8 cellular contexts compared by ENCODE assay signal in the genomic region with DNA sequence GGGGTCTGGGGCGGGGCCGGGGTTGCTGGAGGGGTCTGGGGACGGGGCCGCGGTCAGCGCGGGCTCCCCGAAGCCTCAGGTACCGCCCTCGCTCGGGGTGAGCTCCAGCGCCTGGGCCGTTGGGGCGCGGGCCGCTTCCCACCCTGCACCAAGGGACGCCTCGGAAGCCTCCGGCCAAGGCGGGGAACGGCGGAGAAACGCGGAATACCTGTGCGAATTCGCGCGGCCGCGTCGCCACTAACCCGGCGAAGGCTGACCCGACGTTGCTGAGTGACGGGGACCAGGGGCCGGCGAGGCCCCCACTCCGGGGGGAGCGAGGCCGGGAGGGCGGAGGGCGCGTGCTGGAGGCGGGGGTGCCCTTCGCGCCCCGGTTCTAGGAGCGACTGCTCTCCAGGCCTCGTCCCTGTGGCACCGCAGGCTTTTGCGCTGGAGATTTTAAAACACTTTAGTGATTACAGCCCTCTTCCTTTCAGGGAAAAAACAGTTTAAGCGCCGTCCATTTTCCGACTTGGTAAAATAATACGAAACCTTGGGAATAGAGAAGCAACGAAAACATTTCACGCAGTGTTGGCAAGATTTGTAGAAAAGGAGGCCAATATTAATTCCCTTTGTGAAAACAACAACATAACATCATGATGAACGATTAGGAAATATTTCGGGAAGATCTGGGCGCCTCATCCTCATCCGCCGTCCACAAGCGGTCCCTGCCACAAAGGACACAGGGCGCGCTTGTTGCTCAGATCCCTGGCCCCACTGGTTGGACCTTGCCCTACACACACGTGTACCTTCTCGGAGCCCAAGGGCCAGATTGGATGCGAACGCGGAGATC. TPM values are rescaled to one million over a fixed set of nuclear protein-coding genes. Genes with fewer than 3 reads are reported as not detected.
DNase-seq lines count a peak whose midpoint lies in the region; ATAC-seq and TF ChIP-seq lines count a peak whose summit lies in the region.

No MANE protein-coding gene starts in this region.

- no peak overlapping the region for H3K4me2 ChIP-seq in Karpas-422 (ENCODE audit: low read depth, low read length, poor library complexity, severe bottlenecking)

- TF ChIP-seq CTCF in brain microvascular endothelial cell (IDR thresholded peaks at IDR 0.05; ENCODE audit: low read depth, low read length, missing control alignments) (no peak), right lobe of liver (IDR thresholded peaks at IDR 0.05) (no peak), transverse colon (IDR thresholded peaks at IDR 0.05) (no peak), RWPE1 (conservative IDR thresholded peaks at IDR 0.05; ENCODE audit: low read depth) (no peak)

- ATAC-seq in right lobe of liver (peak; percentile 78 to 90 (median 83)), GM21423 (IDR thresholded peaks at IDR 0.05; ENCODE audit: unreplicated experiment) (no peak), GM19455 (IDR thresholded peaks at IDR 0.05; ENCODE audit: unreplicated experiment) (no peak)

- no peaks in the 10 kb centered on the region for H4K20me1 ChIP-seq in Karpas-422 (ENCODE audit: insufficient read depth, low read depth, low read length)

- in situ Hi-C loops in brain microvascular endothelial cell (cut with HindIII; ENCODE audit: low pct_ligation_motif_present, low sequenced_read_pairs) (no loop called here), transverse colon (cut with MboI; ENCODE audit: low pct_ligation_motif_present in 1 of 4, low pct_unique_long_range_greater_than_20kb in 1 of 4, low sequenced_read_pairs in 3 of 4) (no loop called here)

- H3K79me2 ChIP-seq in Karpas-422 (ENCODE audit: low read length), result no peaks in the 10 kb centered on the region

- H3K9me2 ChIP-seq in Karpas-422 (replicated peaks; ENCODE audit: insufficient read depth, low read length), result no peaks in the 10 kb centered on the region

- 9% methylated on average over 20 of the region's 71 CpGs for WGBS in right lobe of liver (ENCODE audit: insufficient coverage, low coverage, low lambda C conversion rate, missing lambda C conversion rate)
- WGBS in transverse colon (ENCODE audit: low coverage in 1 of 2), 2 donors, result 7% methylated on average over 10 to 58 of the region's 71 CpGs

- POLR2A ChIA-PET in RWPE1 (lab: Yijun Ruan, JAX; ENCODE audit: low non-redundant PET), result no interaction called here

- no peaks in the 10 kb centered on the region for H3K4me1 ChIP-seq in Karpas-422 (ENCODE audit: low read length)
- H3K4me1 ChIP-seq in right lobe of liver, result peaks cover 0 to 20% (median 9%) of the 10 kb centered on the region in 4 donors
- peaks cover 3 to 33% (median 27%) of the 10 kb centered on the region in 4 donors for H3K4me1 ChIP-seq in transverse colon

- no peak overlapping the region for H3K4me3 ChIP-seq in Karpas-422 (ENCODE audit: low read length)
- H3K4me3 ChIP-seq in brain microvascular endothelial cell (ENCODE audit: low read depth, low read length), result peak overlapping the region; percentile 43
- peak overlapping the region in 1 of 3 donors; percentile 24 for H3K4me3 ChIP-seq in right lobe of liver
- peak overlapping the region; percentile 19 to 59 (median 48) for H3K4me3 ChIP-seq in transverse colon

- H3K9me3 ChIP-seq in Karpas-422 (ENCODE audit: low read length) (no peaks in the 10 kb centered on the region), right lobe of liver (no peaks in the 10 kb centered on the region), transverse colon (no peaks in the 10 kb centered on the region)

- no peak for TF ChIP-seq EP300 in transverse colon (IDR thresholded peaks at IDR 0.05; ENCODE audit: low read depth)

- intact Hi-C loops in right lobe of liver (cut with DNase I) (no loop called here), transverse colon (cut with DNase I; ENCODE audit: low total_unique reads) (no loop called here)

- H3K27ac ChIP-seq in Karpas-422 (ENCODE audit: low read length), result no peak overlapping the region
- H3K27ac ChIP-seq in brain microvascular endothelial cell, result no peak overlapping the region
- H3K27ac ChIP-seq in right lobe of liver, result no peak overlapping the region
- peak overlapping the region in 1 of 4 donors; percentile 72 for H3K27ac ChIP-seq in transverse colon
- H3K27ac ChIP-seq in RWPE1, result no peak overlapping the region

- TF ChIP-seq POLR2A in right lobe of liver (IDR thresholded peaks at IDR 0.05) (no peak), transverse colon (IDR thresholded peaks at IDR 0.05) (no peak)

- H3K36me3 ChIP-seq in Karpas-422 (ENCODE audit: insufficient read depth, low read length) (no peaks in the 10 kb centered on the region), brain microvascular endothelial cell (replicated peaks) (no peaks in the 10 kb centered on the region), right lobe of liver (no peaks in the 10 kb centered on the region), transverse colon (no peaks in the 10 kb centered on the region)

- H2AFZ ChIP-seq in Karpas-422 (ENCODE audit: low read length), result no peak overlapping the region

- no peak overlapping the region for H3K9ac ChIP-seq in Karpas-422 (ENCODE audit: low read length)

- H3K27me3 ChIP-seq in Karpas-422 (ENCODE audit: low read length) (no peaks in the 10 kb centered on the region), brain microvascular endothelial cell (replicated peaks) (peaks cover 4% of the 10 kb centered on the region), right lobe of liver (peaks cover 0 to 15% of the 10 kb centered on the region in 2 donors), transverse colon (peaks cover 86% of the 10 kb centered on the region)

- CTCF ChIA-PET in RWPE1 (lab: Yijun Ruan, JAX), result no interaction called here

- DNase-seq in COLO668 (lab: John Stamatoyannopoulos, UW; ENCODE audit: unreplicated experiment) (peak; percentile 86), Karpas-422 (peak; percentile 4), brain microvascular endothelial cell (no peak), right lobe of liver (peak; percentile 41 to 82 (median 58)), transverse colon (peak; percentile 57), RWPE1 (ENCODE audit: low spot score) (no peak)

RNA-seq across cellular contexts. Expression of gene GNG4, which starts 1.0 kb away (rescaled TPM):
- not detected in 2 replicates for total RNA-seq in Karpas-422 (2014; rRNA removed; shearing (Covaris generic); ENCODE audit: low replicate concordance)
- total RNA-seq in right lobe of liver, result under 1 TPM in 2 of 6 experiments, not detected in 4; 0.18 to 0.50 TPM
- 1 to 10 TPM in 3 of 4 donors, under 1 TPM in 1; 0.37 to 6.8 (median 5.5) TPM for total RNA-seq in transverse colon

Comparison
In these comparisons a context has a peak if more than half of its experiments do, and no peak if none do; other contexts are left out.
1. DNase-seq: peak in COLO668 (single experiment), Karpas-422 (single experiment), right lobe of liver (3 of 3) and transverse colon (single experiment); none in brain microvascular endothelial cell (single experiment) and RWPE1 (single experiment).
2. ATAC-seq: peak in right lobe of liver (4 of 4); none in GM21423 (single experiment) and GM19455 (single experiment).